1 cellular context compared by ENCODE assay signal in genomic region chr20:1469925-1470571, GRCh38.
TF ChIP-seq lines count a peak whose summit lies in the region.

No MANE protein-coding gene starts in this region.

TF ChIP-seq in K562, 482 proteins besides CTCF, POLR2A, EP300 and RAD21 (continued from another document):
- no peak for TF ChIP-seq NR2F6 (CRISPR knock-in tag; IDR thresholded peaks at IDR 0.05)
- no peak for TF ChIP-seq RBM15 (IDR thresholded peaks at IDR 0.05; ENCODE audit: insufficient read depth, low read length)
- no peak for TF ChIP-seq ZFP36 (IDR thresholded peaks at IDR 0.05; ENCODE audit: low read depth, low read length, partially characterized antibody)
- TF ChIP-seq C11orf30 (IDR thresholded peaks at IDR 0.05; ENCODE audit: low read depth): peak; percentile 10; the same call in 1 of the 2 replicates
- no peak for TF ChIP-seq ZNF280A (IDR thresholded peaks at IDR 0.05; ENCODE audit: low read depth, partially characterized antibody)
- no peak for TF ChIP-seq SRF (CRISPR knock-in tag; IDR thresholded peaks at IDR 0.05)
- no peak for TF ChIP-seq MEF2A (IDR thresholded peaks at IDR 0.05; ENCODE audit: control insufficient read depth, low read depth, low read length)
- TF ChIP-seq GABPB1 (CRISPR knock-in tag; IDR thresholded peaks at IDR 0.05): peak; percentile 47; the same call in 1 of the 2 replicates
- TF ChIP-seq ZBTB26 (CRISPR knock-in tag; IDR thresholded peaks at IDR 0.05): no peak
- TF ChIP-seq L3MBTL2 (IDR thresholded peaks at IDR 0.05): peak; percentile 37; the same call in 1 of the 2 replicates
- no peak for TF ChIP-seq TSC22D4 (tag; IDR thresholded peaks at IDR 0.05)
- TF ChIP-seq ZNF512 (tag; IDR thresholded peaks at IDR 0.05): no peak
- no peak for TF ChIP-seq SNRNP70 (optimal IDR thresholded peaks at IDR 0.05; ENCODE audit: low read depth, low read length)
- TF ChIP-seq ELF2 (CRISPR knock-in tag; IDR thresholded peaks at IDR 0.05): no peak
- no peak for TF ChIP-seq PTTG1 (tag; IDR thresholded peaks at IDR 0.05; ENCODE audit: low read depth)
- TF ChIP-seq WHSC1 (IDR thresholded peaks at IDR 0.05; ENCODE audit: low read length): no peak
- no peak for TF ChIP-seq KLF1 (tag; IDR thresholded peaks at IDR 0.05)
- no peak for TF ChIP-seq TAF9B (IDR thresholded peaks at IDR 0.05; ENCODE audit: partially characterized antibody)
- TF ChIP-seq CBX5 (IDR thresholded peaks at IDR 0.05; ENCODE audit: borderline replicate concordance, low read depth): no peak
- no peak for TF ChIP-seq NR1H2 (CRISPR knock-in tag; IDR thresholded peaks at IDR 0.05)
- TF ChIP-seq NCOA2 (IDR thresholded peaks at IDR 0.05; ENCODE audit: partially characterized antibody in 2 of 2): no peak
- no peak for TF ChIP-seq ZNF583 (CRISPR knock-in tag; IDR thresholded peaks at IDR 0.05)
- TF ChIP-seq RFX5 (IDR thresholded peaks at IDR 0.05; ENCODE audit: low read depth, low read length): no peak
- no peak for TF ChIP-seq ZBTB17 (CRISPR knock-in tag; IDR thresholded peaks at IDR 0.05)
